Comparison of ENCODE assay signal across 7 cellular contexts in genomic region chr20:15708984-15709598, GRCh38.
DNase-seq lines count a peak whose midpoint lies in the region; ATAC-seq, FAIRE-seq and TF ChIP-seq lines count a peak whose summit lies in the region.

No MANE protein-coding gene starts in this region.

- H3K9me3 ChIP-seq in astrocyte (ENCODE audit: insufficient read depth, low read depth, low read length), result no peaks in the 10 kb centered on the region

- H3K79me2 ChIP-seq in astrocyte (ENCODE audit: insufficient read depth, low read length), result no peaks in the 10 kb centered on the region

- H3K27ac Mint-ChIP-seq in astrocyte (ENCODE audit: unreplicated experiment), result no peak overlapping the region

- peak; percentile 82 for ATAC-seq in GM21576 (IDR thresholded peaks at IDR 0.05; ENCODE audit: unreplicated experiment)

- no peak overlapping the region for H3K4me3 ChIP-seq in GM12864 (ENCODE audit: low read depth, low read length)
- no peak overlapping the region for H3K4me3 ChIP-seq in astrocyte (ENCODE audit: insufficient read depth, low read depth, low read length)

- H2AFZ ChIP-seq in astrocyte (ENCODE audit: low read depth, low read length), result no peak overlapping the region

- no peak overlapping the region for H3K9ac ChIP-seq in astrocyte (ENCODE audit: low read length)

- no peaks in the 10 kb centered on the region for H3K36me3 ChIP-seq in astrocyte (ENCODE audit: insufficient read depth, low read length)

- H3K27ac ChIP-seq in astrocyte (ENCODE audit: low read depth, low read length), result no peak overlapping the region

- no peaks in the 10 kb centered on the region for H3K4me1 Mint-ChIP-seq in astrocyte (ENCODE audit: low read depth, unreplicated experiment)

- DNase-seq in GM12864 (ENCODE audit: low read depth) (peak; percentile 12), NCI-H1930 (lab: John Stamatoyannopoulos, UW) (peak; percentile 39 to 63), astrocyte (ENCODE audit: low read depth) (no peak), lung microvascular endothelial cell (ENCODE audit: low read depth in 2 of 2) (peak; percentile 23 to 25), SK-N-DZ (ENCODE audit: low spot score) (no peak), NCI-H2227 (lab: John Stamatoyannopoulos, UW; ENCODE audit: unreplicated experiment) (no peak)

- no peaks in the 10 kb centered on the region for H3K9me3 Mint-ChIP-seq in astrocyte (ENCODE audit: unreplicated experiment)

- no peaks in the 10 kb centered on the region for H3K36me3 Mint-ChIP-seq in astrocyte (ENCODE audit: low read depth, unreplicated experiment)

- H3K27me3 ChIP-seq in astrocyte (ENCODE audit: insufficient read depth, low read length), result no peaks in the 10 kb centered on the region

- no peaks in the 10 kb centered on the region for H4K20me1 ChIP-seq in astrocyte (ENCODE audit: insufficient read depth, low read length)

- no peaks in the 10 kb centered on the region for H3K27me3 Mint-ChIP-seq in astrocyte (ENCODE audit: low read depth, unreplicated experiment)

- H3K4me3 Mint-ChIP-seq in astrocyte (ENCODE audit: unreplicated experiment), result no peak overlapping the region

- H3K4me1 ChIP-seq in astrocyte (ENCODE audit: insufficient read depth, low read length), result no peaks in the 10 kb centered on the region

- no peak overlapping the region for H3K4me2 ChIP-seq in astrocyte (ENCODE audit: low read length)

- FAIRE-seq in astrocyte (lab: Jason Lieb, UNC), result no peak

- TF ChIP-seq CTCF in GM12864 (IDR thresholded peaks at IDR 0.05; ENCODE audit: low read depth, low read length, missing control alignments) (peak; percentile 80), astrocyte (IDR thresholded peaks at IDR 0.05; ENCODE audit: insufficient read depth, low read depth, low read length) (peak; percentile 18)

Comparison
In these comparisons a context has a peak if more than half of its experiments do, and no peak if none do; other contexts are left out.
1. DNase-seq: peak in GM12864 (single experiment), NCI-H1930 (2 of 2) and lung microvascular endothelial cell (2 of 2); none in astrocyte (single experiment), SK-N-DZ (single experiment) and NCI-H2227 (single experiment).